ENCODE assay signal across 23 cellular contexts in genomic region chr4:74999714-75000309, GRCh38.
DNase-seq lines count a peak whose midpoint lies in the region; ATAC-seq and TF ChIP-seq lines count a peak whose summit lies in the region.
"Had no signal": no experiment of that assay in that cellular context is flagged by ENCODE, and none has a peak within 500 bp of the region (broad histone marks: within the 10 kb centered on the region; RNA-seq: fewer than 3 reads in every experiment).

No MANE protein-coding gene starts in this region.

- no peaks in the 10 kb centered on the region for H3K36me3 Mint-ChIP-seq in glutamatergic neuron (ENCODE audit: unreplicated experiment)
- H3K36me3 Mint-ChIP-seq: CD4-positive, alpha-beta memory T cell had no signal

- in situ Hi-C loops in ACHN (cut with HindIII; ENCODE audit: low pct_ligation_motif_present, low pct_unique_long_range_greater_than_20kb, low sequenced_read_pairs) = no loop called here

- peaks cover 6% of the 10 kb centered on the region for H3K27me3 Mint-ChIP-seq in glutamatergic neuron (ENCODE audit: unreplicated experiment)
- H3K27me3 Mint-ChIP-seq: CD4-positive, alpha-beta memory T cell had no signal

- no peak for ATAC-seq in HG03469 (IDR thresholded peaks at IDR 0.05; ENCODE audit: unreplicated experiment)
- ATAC-seq: HepG2, K562 had no signal

- DNase-seq in DMS 273 (lab: John Stamatoyannopoulos, UW; ENCODE audit: unreplicated experiment) (peak; percentile 1), DMS 273 treated with DMSO at 0.1 percent for 48 hours (lab: John Stamatoyannopoulos, UW) (no peak), NCI-H1694 treated with DMSO at 0.1 percent for 48 hours (lab: John Stamatoyannopoulos, UW) (peak; percentile 20), glutamatergic neuron (peak; percentile 45), retina (peak; percentile 47), cerebellar cortex (ENCODE audit: low spot score) (no peak), ACHN (no peak)
- DNase-seq: Calu3; CD4-positive, alpha-beta memory T cell; DMS53; GDM1; GM23248; H9; HFFc6; MG63; NCI-H187 treated with DMSO at 0.1 percent for 48 hours; NCI-H524 treated with DMSO at 0.1 percent for 48 hours; NCI-H82; SHP77 treated with DMSO at 0.1 percent for 48 hours; SW 1271 had no signal

- H3K4me1 Mint-ChIP-seq in glutamatergic neuron (ENCODE audit: low read depth, unreplicated experiment) = peaks cover 63% of the 10 kb centered on the region
- H3K4me1 Mint-ChIP-seq: CD4-positive, alpha-beta memory T cell had no signal

- peak overlapping the region; percentile 97 for H3K27ac Mint-ChIP-seq in glutamatergic neuron (ENCODE audit: unreplicated experiment)
- H3K27ac Mint-ChIP-seq: CD4-positive, alpha-beta memory T cell; H9; HFFc6 had no signal

- H3K4me3 Mint-ChIP-seq in glutamatergic neuron (ENCODE audit: unreplicated experiment) = peak overlapping the region; percentile 77
- H3K4me3 Mint-ChIP-seq: CD4-positive, alpha-beta memory T cell; H9; HFFc6 had no signal

- TF ChIP-seq CTCF in glutamatergic neuron (IDR thresholded peaks at IDR 0.05; ENCODE audit: partially characterized antibody, unreplicated experiment) = no peak

- H3K9me3 Mint-ChIP-seq in glutamatergic neuron (ENCODE audit: unreplicated experiment) = peaks cover 15% of the 10 kb centered on the region
- H3K9me3 Mint-ChIP-seq: H9 had no signal

Comparison
In these comparisons a context has a peak if more than half of its experiments do, and no peak if none do; other contexts are left out.
1. DNase-seq: peak in DMS 273 (single experiment), NCI-H1694 treated with DMSO at 0.1 percent for 48 hours (single experiment), glutamatergic neuron (single experiment) and retina (single experiment); none in DMS 273 treated with DMSO at 0.1 percent for 48 hours (single experiment), cerebellar cortex (single experiment) and ACHN (single experiment).